10 cellular contexts compared by ENCODE assay signal in genomic region chr12:107843351-107844311, GRCh38.
DNase-seq lines count a peak whose midpoint lies in the region; ATAC-seq and TF ChIP-seq lines count a peak whose summit lies in the region.
"Had no signal": no experiment of that assay in that cellular context is flagged by ENCODE, and none has a peak within 500 bp of the region (broad histone marks: within the 10 kb centered on the region; RNA-seq: fewer than 3 reads in every experiment).

No MANE protein-coding gene starts in this region.

- H3K36me3 ChIP-seq in ascending aorta: no peaks in the 10 kb centered on the region
- no peaks in the 10 kb centered on the region for H3K36me3 ChIP-seq in gastrocnemius medialis

- DNase-seq in GM13977 (ENCODE audit: low spot score): peak; percentile 32
- no peak for DNase-seq in ascending aorta (ENCODE audit: low spot score in 2 of 2)
- DNase-seq in gastrocnemius medialis: no peak
- DNase-seq in middle frontal gyrus (ENCODE audit: extremely low spot score, low spot score): no peak
- DNase-seq: activated effector memory CD4-positive, alpha-beta T cell treated with anti-CD3 and anti-CD28 coated beads, Interleukin-2, amount 50 U/mL, for 16 hours; OCI-M1 had no signal

- no peak for TF ChIP-seq POLR2A in gastrocnemius medialis (IDR thresholded peaks at IDR 0.05)

- intact Hi-C loops in ascending aorta (cut with DNase I): no loop called here
- intact Hi-C loops in gastrocnemius medialis (cut with DNase I; ENCODE audit: low total_unique reads): no loop called here

- H3K27ac ChIP-seq in ascending aorta: no peak overlapping the region
- no peak overlapping the region for H3K27ac ChIP-seq in gastrocnemius medialis

- H3K27me3 ChIP-seq in ascending aorta: peaks cover 8% of the 10 kb centered on the region
- H3K27me3 ChIP-seq in gastrocnemius medialis: peaks cover 40 to 52% (median 43%) of the 10 kb centered on the region in 3 donors

- TF ChIP-seq CTCF in GM13977 (IDR thresholded peaks at IDR 0.05; ENCODE audit: extremely low read depth, insufficient read depth, missing control alignments): no peak
- TF ChIP-seq CTCF in ascending aorta (IDR thresholded peaks at IDR 0.05): no peak
- no peak for TF ChIP-seq CTCF in gastrocnemius medialis (IDR thresholded peaks at IDR 0.05 in 4 of 5, conservative IDR thresholded peaks at IDR 0.05 in 1 of 5)

- H3K4me3 ChIP-seq in ascending aorta: peak overlapping the region; percentile 45 to 57
- peak overlapping the region; percentile 48 for H3K4me3 ChIP-seq in iPS-11a (ENCODE audit: low read depth, low read length)
- peak overlapping the region in 3 of 4 donors; percentile 14 to 40 (median 29) for H3K4me3 ChIP-seq in gastrocnemius medialis

- ATAC-seq in gastrocnemius medialis: no peak
- ATAC-seq in HG02759 (IDR thresholded peaks at IDR 0.05; ENCODE audit: unreplicated experiment): no peak
- no peak for ATAC-seq in GM21381 (IDR thresholded peaks at IDR 0.05; ENCODE audit: unreplicated experiment)
- no peak for ATAC-seq in HG03196 (IDR thresholded peaks at IDR 0.05; ENCODE audit: unreplicated experiment)

- H3K4me1 ChIP-seq in ascending aorta: peaks cover 0 to 14% of the 10 kb centered on the region in 2 donors
- peaks cover 0 to 10% of the 10 kb centered on the region in 2 donors for H3K4me1 ChIP-seq in gastrocnemius medialis

- in situ Hi-C loops in GM13977 (cut with MboI; ENCODE audit: low pct_unique_long_range_greater_than_20kb, low sequenced_read_pairs, unreplicated experiment) (no loop called here), gastrocnemius medialis (cut with MboI; ENCODE audit: low sequenced_read_pairs in 4 of 4) (no loop called here)

- H3K9me3 ChIP-seq in ascending aorta: no peaks in the 10 kb centered on the region
- no peaks in the 10 kb centered on the region for H3K9me3 ChIP-seq in gastrocnemius medialis
